ENCODE assay signal across 1 cellular context in the genomic region with DNA sequence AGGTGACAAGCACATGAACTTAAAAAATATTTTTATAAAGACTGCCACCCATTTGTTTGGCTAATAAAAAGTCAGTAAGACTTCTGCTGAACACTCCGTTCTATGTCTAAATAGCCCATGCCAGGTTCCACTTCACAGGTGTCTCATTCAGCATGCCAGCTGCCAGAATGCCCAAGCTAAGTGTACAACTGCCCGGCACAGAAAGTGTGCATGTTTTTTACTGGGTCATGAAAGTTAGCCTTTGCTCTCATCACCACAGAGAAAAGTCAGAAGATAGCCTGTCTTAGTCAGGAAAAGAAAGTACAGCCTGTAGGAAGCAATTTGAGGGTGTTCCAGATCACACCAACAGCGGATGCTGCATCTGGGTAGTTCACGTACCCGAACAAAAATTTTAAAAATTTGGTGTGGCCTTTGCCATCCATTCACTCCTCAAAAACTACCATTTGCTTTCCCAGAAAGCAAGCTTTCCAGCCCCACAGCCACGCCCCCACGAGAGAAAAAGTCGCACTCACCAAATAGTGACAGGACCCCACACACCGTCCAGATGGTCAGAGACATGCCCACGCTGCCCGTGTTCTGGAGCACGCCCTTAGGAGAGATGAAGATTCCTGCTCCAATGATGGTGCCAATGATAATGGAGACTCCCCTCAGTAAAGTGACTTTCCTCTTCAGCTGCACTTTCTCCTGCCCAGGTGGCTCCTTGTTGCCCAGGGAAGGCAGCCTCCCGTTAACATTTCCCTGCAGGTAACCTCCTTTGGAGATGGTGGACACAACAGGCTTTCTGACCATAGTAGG.
TF ChIP-seq lines count a peak whose summit lies in the region.

No MANE protein-coding gene starts in this region.

TF ChIP-seq in HepG2, 621 proteins besides CTCF, POLR2A, EP300 and RAD21 (continued from another document):
- TF ChIP-seq, protein P1, sequence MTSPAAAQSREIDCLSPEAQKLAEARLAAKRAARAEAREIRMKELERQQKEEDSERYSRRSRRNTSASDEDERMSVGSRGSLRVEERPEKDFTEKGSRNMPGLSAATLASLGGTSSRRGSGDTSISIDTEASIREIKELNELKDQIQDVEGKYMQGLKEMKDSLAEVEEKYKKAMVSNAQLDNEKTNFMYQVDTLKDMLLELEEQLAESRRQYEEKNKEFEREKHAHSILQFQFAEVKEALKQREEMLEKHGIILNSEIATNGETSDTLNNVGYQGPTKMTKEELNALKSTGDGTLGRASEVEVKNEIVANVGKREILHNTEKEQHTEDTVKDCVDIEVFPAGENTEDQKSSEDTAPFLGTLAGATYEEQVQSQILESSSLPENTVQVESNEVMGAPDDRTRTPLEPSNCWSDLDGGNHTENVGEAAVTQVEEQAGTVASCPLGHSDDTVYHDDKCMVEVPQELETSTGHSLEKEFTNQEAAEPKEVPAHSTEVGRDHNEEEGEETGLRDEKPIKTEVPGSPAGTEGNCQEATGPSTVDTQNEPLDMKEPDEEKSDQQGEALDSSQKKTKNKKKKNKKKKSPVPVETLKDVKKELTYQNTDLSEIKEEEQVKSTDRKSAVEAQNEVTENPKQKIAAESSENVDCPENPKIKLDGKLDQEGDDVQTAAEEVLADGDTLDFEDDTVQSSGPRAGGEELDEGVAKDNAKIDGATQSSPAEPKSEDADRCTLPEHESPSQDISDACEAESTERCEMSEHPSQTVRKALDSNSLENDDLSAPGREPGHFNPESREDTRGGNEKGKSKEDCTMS (CRISPR knock-in tag; conservative IDR thresholded peaks at IDR 0.05) = no peak
- TF ChIP-seq HMG20B (CRISPR knock-in tag; conservative IDR thresholded peaks at IDR 0.05) (no peak), ARHGAP35 (CRISPR knock-in tag; IDR thresholded peaks at IDR 0.05; ENCODE audit: borderline replicate concordance) (no peak), ELF1 (CRISPR knock-in tag; IDR thresholded peaks at IDR 0.05) (no peak; the same call in 1 of the 2 replicates), HOXA9 (CRISPR knock-in tag; IDR thresholded peaks at IDR 0.05; ENCODE audit: borderline replicate concordance) (no peak), DMAP1 (CRISPR knock-in tag; IDR thresholded peaks at IDR 0.05) (peak; percentile 5; the same call in 1 of the 2 replicates), ISX (CRISPR knock-in tag; conservative IDR thresholded peaks at IDR 0.05) (no peak), GTF2F1 (IDR thresholded peaks at IDR 0.05; ENCODE audit: low read length) (no peak), NKX3-1 (CRISPR knock-in tag; IDR thresholded peaks at IDR 0.05) (no peak), ZNF382 (CRISPR knock-in tag; IDR thresholded peaks at IDR 0.05; ENCODE audit: borderline replicate concordance) (no peak), SALL2 (CRISPR knock-in tag; IDR thresholded peaks at IDR 0.05) (no peak), TBX2 (CRISPR knock-in tag; IDR thresholded peaks at IDR 0.05; ENCODE audit: borderline replicate concordance) (no peak), FOXA1 (IDR thresholded peaks at IDR 0.05) (no peak), FOXA1 (CRISPR knock-in tag; IDR thresholded peaks at IDR 0.05) (no peak), KAT7 (CRISPR knock-in tag; IDR thresholded peaks at IDR 0.05; ENCODE audit: borderline replicate concordance) (0 out of 2 replicates have a peak, but pooled peaks have one; percentile 64), FIP1L1 (IDR thresholded peaks at IDR 0.05; ENCODE audit: borderline replicate concordance, insufficient read depth, low read depth, low read length) (no peak)
- TF ChIP-seq, protein P2, sequence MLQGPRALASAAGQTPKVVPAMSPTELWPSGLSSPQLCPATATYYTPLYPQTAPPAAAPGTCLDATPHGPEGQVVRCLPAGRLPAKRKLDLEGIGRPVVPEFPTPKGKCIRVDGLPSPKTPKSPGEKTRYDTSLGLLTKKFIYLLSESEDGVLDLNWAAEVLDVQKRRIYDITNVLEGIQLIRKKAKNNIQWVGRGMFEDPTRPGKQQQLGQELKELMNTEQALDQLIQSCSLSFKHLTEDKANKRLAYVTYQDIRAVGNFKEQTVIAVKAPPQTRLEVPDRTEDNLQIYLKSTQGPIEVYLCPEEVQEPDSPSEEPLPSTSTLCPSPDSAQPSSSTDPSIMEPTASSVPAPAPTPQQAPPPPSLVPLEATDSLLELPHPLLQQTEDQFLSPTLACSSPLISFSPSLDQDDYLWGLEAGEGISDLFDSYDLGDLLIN (CRISPR knock-in tag; IDR thresholded peaks at IDR 0.05; ENCODE audit: borderline replicate concordance) = no peak
- TF ChIP-seq, protein P3, sequence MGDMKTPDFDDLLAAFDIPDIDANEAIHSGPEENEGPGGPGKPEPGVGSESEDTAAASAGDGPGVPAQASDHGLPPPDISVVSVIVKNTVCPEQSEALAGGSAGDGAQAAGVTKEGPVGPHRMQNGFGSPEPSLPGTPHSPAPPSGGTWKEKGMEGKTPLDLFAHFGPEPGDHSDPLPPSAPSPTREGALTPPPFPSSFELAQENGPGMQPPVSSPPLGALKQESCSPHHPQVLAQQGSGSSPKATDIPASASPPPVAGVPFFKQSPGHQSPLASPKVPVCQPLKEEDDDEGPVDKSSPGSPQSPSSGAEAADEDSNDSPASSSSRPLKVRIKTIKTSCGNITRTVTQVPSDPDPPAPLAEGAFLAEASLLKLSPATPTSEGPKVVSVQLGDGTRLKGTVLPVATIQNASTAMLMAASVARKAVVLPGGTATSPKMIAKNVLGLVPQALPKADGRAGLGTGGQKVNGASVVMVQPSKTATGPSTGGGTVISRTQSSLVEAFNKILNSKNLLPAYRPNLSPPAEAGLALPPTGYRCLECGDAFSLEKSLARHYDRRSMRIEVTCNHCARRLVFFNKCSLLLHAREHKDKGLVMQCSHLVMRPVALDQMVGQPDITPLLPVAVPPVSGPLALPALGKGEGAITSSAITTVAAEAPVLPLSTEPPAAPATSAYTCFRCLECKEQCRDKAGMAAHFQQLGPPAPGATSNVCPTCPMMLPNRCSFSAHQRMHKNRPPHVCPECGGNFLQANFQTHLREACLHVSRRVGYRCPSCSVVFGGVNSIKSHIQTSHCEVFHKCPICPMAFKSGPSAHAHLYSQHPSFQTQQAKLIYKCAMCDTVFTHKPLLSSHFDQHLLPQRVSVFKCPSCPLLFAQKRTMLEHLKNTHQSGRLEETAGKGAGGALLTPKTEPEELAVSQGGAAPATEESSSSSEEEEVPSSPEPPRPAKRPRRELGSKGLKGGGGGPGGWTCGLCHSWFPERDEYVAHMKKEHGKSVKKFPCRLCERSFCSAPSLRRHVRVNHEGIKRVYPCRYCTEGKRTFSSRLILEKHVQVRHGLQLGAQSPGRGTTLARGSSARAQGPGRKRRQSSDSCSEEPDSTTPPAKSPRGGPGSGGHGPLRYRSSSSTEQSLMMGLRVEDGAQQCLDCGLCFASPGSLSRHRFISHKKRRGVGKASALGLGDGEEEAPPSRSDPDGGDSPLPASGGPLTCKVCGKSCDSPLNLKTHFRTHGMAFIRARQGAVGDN (CRISPR knock-in tag; IDR thresholded peaks at IDR 0.05) = peak; percentile 23; the same call in 1 of the 2 replicates
- TF ChIP-seq, protein P4, sequence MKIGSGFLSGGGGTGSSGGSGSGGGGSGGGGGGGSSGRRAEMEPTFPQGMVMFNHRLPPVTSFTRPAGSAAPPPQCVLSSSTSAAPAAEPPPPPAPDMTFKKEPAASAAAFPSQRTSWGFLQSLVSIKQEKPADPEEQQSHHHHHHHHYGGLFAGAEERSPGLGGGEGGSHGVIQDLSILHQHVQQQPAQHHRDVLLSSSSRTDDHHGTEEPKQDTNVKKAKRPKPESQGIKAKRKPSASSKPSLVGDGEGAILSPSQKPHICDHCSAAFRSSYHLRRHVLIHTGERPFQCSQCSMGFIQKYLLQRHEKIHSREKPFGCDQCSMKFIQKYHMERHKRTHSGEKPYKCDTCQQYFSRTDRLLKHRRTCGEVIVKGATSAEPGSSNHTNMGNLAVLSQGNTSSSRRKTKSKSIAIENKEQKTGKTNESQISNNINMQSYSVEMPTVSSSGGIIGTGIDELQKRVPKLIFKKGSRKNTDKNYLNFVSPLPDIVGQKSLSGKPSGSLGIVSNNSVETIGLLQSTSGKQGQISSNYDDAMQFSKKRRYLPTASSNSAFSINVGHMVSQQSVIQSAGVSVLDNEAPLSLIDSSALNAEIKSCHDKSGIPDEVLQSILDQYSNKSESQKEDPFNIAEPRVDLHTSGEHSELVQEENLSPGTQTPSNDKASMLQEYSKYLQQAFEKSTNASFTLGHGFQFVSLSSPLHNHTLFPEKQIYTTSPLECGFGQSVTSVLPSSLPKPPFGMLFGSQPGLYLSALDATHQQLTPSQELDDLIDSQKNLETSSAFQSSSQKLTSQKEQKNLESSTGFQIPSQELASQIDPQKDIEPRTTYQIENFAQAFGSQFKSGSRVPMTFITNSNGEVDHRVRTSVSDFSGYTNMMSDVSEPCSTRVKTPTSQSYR (CRISPR knock-in tag; IDR thresholded peaks at IDR 0.05; ENCODE audit: borderline replicate concordance) = no peak; the same call in 1 of the 2 replicates
- TF ChIP-seq, protein P5, sequence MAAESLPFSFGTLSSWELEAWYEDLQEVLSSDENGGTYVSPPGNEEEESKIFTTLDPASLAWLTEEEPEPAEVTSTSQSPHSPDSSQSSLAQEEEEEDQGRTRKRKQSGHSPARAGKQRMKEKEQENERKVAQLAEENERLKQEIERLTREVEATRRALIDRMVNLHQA (CRISPR knock-in tag; IDR thresholded peaks at IDR 0.05) = no peak
- TF ChIP-seq, protein P6, sequence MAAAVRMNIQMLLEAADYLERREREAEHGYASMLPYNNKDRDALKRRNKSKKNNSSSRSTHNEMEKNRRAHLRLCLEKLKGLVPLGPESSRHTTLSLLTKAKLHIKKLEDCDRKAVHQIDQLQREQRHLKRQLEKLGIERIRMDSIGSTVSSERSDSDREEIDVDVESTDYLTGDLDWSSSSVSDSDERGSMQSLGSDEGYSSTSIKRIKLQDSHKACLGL (CRISPR knock-in tag; IDR thresholded peaks at IDR 0.05) = no peak
- TF ChIP-seq, protein P7, sequence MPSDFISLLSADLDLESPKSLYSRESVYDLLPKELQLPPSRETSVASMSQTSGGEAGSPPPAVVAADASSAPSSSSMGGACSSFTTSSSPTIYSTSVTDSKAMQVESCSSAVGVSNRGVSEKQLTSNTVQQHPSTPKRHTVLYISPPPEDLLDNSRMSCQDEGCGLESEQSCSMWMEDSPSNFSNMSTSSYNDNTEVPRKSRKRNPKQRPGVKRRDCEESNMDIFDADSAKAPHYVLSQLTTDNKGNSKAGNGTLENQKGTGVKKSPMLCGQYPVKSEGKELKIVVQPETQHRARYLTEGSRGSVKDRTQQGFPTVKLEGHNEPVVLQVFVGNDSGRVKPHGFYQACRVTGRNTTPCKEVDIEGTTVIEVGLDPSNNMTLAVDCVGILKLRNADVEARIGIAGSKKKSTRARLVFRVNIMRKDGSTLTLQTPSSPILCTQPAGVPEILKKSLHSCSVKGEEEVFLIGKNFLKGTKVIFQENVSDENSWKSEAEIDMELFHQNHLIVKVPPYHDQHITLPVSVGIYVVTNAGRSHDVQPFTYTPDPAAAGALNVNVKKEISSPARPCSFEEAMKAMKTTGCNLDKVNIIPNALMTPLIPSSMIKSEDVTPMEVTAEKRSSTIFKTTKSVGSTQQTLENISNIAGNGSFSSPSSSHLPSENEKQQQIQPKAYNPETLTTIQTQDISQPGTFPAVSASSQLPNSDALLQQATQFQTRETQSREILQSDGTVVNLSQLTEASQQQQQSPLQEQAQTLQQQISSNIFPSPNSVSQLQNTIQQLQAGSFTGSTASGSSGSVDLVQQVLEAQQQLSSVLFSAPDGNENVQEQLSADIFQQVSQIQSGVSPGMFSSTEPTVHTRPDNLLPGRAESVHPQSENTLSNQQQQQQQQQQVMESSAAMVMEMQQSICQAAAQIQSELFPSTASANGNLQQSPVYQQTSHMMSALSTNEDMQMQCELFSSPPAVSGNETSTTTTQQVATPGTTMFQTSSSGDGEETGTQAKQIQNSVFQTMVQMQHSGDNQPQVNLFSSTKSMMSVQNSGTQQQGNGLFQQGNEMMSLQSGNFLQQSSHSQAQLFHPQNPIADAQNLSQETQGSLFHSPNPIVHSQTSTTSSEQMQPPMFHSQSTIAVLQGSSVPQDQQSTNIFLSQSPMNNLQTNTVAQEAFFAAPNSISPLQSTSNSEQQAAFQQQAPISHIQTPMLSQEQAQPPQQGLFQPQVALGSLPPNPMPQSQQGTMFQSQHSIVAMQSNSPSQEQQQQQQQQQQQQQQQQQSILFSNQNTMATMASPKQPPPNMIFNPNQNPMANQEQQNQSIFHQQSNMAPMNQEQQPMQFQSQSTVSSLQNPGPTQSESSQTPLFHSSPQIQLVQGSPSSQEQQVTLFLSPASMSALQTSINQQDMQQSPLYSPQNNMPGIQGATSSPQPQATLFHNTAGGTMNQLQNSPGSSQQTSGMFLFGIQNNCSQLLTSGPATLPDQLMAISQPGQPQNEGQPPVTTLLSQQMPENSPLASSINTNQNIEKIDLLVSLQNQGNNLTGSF (CRISPR knock-in tag; IDR thresholded peaks at IDR 0.05) = no peak
- TF ChIP-seq, protein P8, sequence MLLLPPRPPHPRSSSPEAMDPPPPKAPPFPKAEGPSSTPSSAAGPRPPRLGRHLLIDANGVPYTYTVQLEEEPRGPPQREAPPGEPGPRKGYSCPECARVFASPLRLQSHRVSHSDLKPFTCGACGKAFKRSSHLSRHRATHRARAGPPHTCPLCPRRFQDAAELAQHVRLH (CRISPR knock-in tag; IDR thresholded peaks at IDR 0.05; ENCODE audit: borderline replicate concordance, low read depth) = no peak
